Comparison of ENCODE assay signal across 1 cellular context in genomic region chr1:19569786-19570185, GRCh38.
TF ChIP-seq lines count a peak whose summit lies in the region.

No MANE protein-coding gene starts in this region.

TF ChIP-seq in H1, 55 proteins besides CTCF, POLR2A, EP300 and RAD21:
- TF ChIP-seq CEBPB (IDR thresholded peaks at IDR 0.05; ENCODE audit: low read depth, low read length) = 0 out of 2 replicates have a peak, but pooled peaks have one; percentile 30
- no peak for TF ChIP-seq TCF12 (IDR thresholded peaks at IDR 0.05; ENCODE audit: low read depth, low read length)
- TF ChIP-seq, protein P1, sequence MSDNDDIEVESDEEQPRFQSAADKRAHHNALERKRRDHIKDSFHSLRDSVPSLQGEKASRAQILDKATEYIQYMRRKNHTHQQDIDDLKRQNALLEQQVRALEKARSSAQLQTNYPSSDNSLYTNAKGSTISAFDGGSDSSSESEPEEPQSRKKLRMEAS (IDR thresholded peaks at IDR 0.05) = no peak
- no peak for TF ChIP-seq CBX8 (IDR thresholded peaks at IDR 0.05; ENCODE audit: borderline replicate concordance, low read depth, low read length)
- no peak for TF ChIP-seq FOSL1 (IDR thresholded peaks at IDR 0.05; ENCODE audit: insufficient read depth, low read depth, low read length)
